In genomic region chr2:43224131-43224570, GRCh38 we compare ENCODE assay signal across 8 cellular contexts. TPM values are rescaled to one million over a fixed set of nuclear protein-coding genes. Genes with fewer than 3 reads are reported as not detected.
DNase-seq lines count a peak whose midpoint lies in the region; ATAC-seq, FAIRE-seq and TF ChIP-seq lines count a peak whose summit lies in the region.

No MANE protein-coding gene starts in this region.

- no TSS peak for BruUV-seq in HepG2 (replicated peaks; lab: Mats Ljungman, UMichigan)

- H3K4me3 Mint-ChIP-seq in CD4-positive, CD25-positive, alpha-beta regulatory T cell: peak overlapping the region; percentile 93 to 100 (median 98)

- no peak for FAIRE-seq in HepG2 (lab: Jason Lieb, UNC)

- peaks cover 39% of the 10 kb centered on the region for H4K20me1 ChIP-seq in HepG2 (ENCODE audit: insufficient read depth, low read length)

- H3K27me3 Mint-ChIP-seq in CD4-positive, CD25-positive, alpha-beta regulatory T cell: peaks cover 34% of the 10 kb centered on the region

- WGBS in HepG2 (ENCODE audit: low lambda C conversion rate): under 1% methylated on average over 30 of the region's 41 CpGs

- peak overlapping the region; percentile 98 to 100 for H3K9ac ChIP-seq in colonic mucosa (ENCODE audit: low read depth in 2 of 2, low read length in 2 of 2)
- peak overlapping the region; percentile 80 for H3K9ac ChIP-seq in HepG2 (ENCODE audit: insufficient read depth, low read depth, low read length)

- H3K27me3 ChIP-seq in CD4-positive, CD25-positive, alpha-beta regulatory T cell (ENCODE audit: control insufficient read depth, insufficient read depth, low read length): no peaks in the 10 kb centered on the region
- no peaks in the 10 kb centered on the region for H3K27me3 ChIP-seq in colonic mucosa
- H3K27me3 ChIP-seq in HepG2 (ENCODE audit: control insufficient read depth in 1 of 2, insufficient read depth in 2 of 2, low read length in 2 of 2): no peaks in the 10 kb centered on the region; a peak in 1 of 5 replicates

- TF ChIP-seq POLR2A in HepG2 (IDR thresholded peaks at IDR 0.05; ENCODE audit: insufficient read depth in 1 of 2, low read depth in 2 of 2, low read length in 2 of 2): no peak

- H3K27ac ChIP-seq in CD4-positive, CD25-positive, alpha-beta regulatory T cell (ENCODE audit: insufficient read depth, low read length, poor library complexity, severe bottlenecking): peak overlapping the region; percentile 96
- H3K27ac ChIP-seq in colonic mucosa (peak overlapping the region; percentile 97), HepG2 (ENCODE audit: extremely low read length, insufficient read depth, low read length) (peak overlapping the region; percentile 95)

- no peak overlapping the region for H2AFZ ChIP-seq in HepG2 (ENCODE audit: low read length)

- CTCF ChIA-PET in HepG2 (lab: Yijun Ruan, JAX; ENCODE audit: low intra/inter-chr PET ratio, low total read pairs): interaction anchor here (1.0 to 1.8 kb wide), 4 partner anchors 55 to 277 kb away, joined by 3 to 6 read pairs (median 4); no protein-coding TSS in a partner anchor

- in situ Hi-C loops in HepG2 (cut with HindIII; ENCODE audit: extremely low pct_ligation_motif_present, low pct_unique_long_range_greater_than_20kb): loop anchor here (10.0 kb wide), 1 partner anchor 59 kb away; no protein-coding TSS in a partner anchor

- peak; percentile 57 to 85 (median 80) for DNase-seq in CD4-positive, CD25-positive, alpha-beta regulatory T cell
- peak; percentile 54 to 75 for DNase-seq in Kasumi-1 (lab: John Stamatoyannopoulos, UW)
- peak; percentile 52 to 57 for DNase-seq in activated CD4-positive, alpha-beta T cell treated with anti-CD3 and anti-CD28 coated beads for 24 hours (ENCODE audit: low read depth in 2 of 2)
- peak; percentile 77 for DNase-seq in colonic mucosa
- peak; percentile 71 for DNase-seq in HepG2 (ENCODE audit: low spot score)
- DNase-seq in stimulated activated CD4-positive, alpha-beta T cell treated with anti-CD3 and anti-CD28 coated beads, Interleukin-4, amount 100 ng/mL, for 4 hours: peak; percentile 61 to 68
- no peak for DNase-seq in GM19238 (ENCODE audit: insufficient read length, low spot score)

- TF ChIP-seq RAD21 in HepG2 (CRISPR knock-in tag; IDR thresholded peaks at IDR 0.05): peak; percentile 51

- intact Hi-C loops in colonic mucosa (cut with DNase I): loop anchor here (2.0 kb wide), 1 partner anchor 55 kb away; no protein-coding TSS in a partner anchor
- intact Hi-C loops in HepG2 (cut with micrococcal nuclease; ENCODE audit: unreplicated experiment): loop anchor here (1.0 kb wide), 1 partner anchor 32 kb away; no protein-coding TSS in a partner anchor

- TF ChIP-seq EP300 in HepG2 (IDR thresholded peaks at IDR 0.05; ENCODE audit: low read depth in 2 of 2, low read length in 2 of 2) (no peak), HepG2 (CRISPR knock-in tag; IDR thresholded peaks at IDR 0.05; ENCODE audit: borderline replicate concordance) (no peak)

- POLR2A ChIA-PET in HepG2 (lab: Yijun Ruan, JAX): interaction anchor here (1.0 to 13.7 kb wide), 19 partner anchors 16 to 372 kb away, joined by 3 to 324 read pairs (median 8); partner anchors contain the start of gene THADA

- H3K36me3 ChIP-seq in CD4-positive, CD25-positive, alpha-beta regulatory T cell (ENCODE audit: control insufficient read depth, insufficient read depth, low read length): peaks cover 33% of the 10 kb centered on the region
- peaks cover 13% of the 10 kb centered on the region for H3K36me3 ChIP-seq in colonic mucosa
- peaks cover 3 to 10% of the 10 kb centered on the region in 2 experiments; a peak in 4 of 5 replicates for H3K36me3 ChIP-seq in HepG2 (replicated peaks in 1 of 2; ENCODE audit: control insufficient read depth in 1 of 2, insufficient read depth in 2 of 2, low read length in 2 of 2)

- peaks cover 58% of the 10 kb centered on the region for H3K79me2 ChIP-seq in HepG2 (ENCODE audit: insufficient read depth, low read length)

- TF ChIP-seq CTCF in colonic mucosa (IDR thresholded peaks at IDR 0.05) (peak; percentile 34), HepG2 (CRISPR knock-in tag; IDR thresholded peaks at IDR 0.05) (peak; percentile 91)

- peaks cover 64% of the 10 kb centered on the region for H3K4me1 ChIP-seq in CD4-positive, CD25-positive, alpha-beta regulatory T cell (ENCODE audit: control insufficient read depth, insufficient read depth, low read length, poor library complexity, severe bottlenecking)
- H3K4me1 ChIP-seq in colonic mucosa (peaks cover 12% of the 10 kb centered on the region), HepG2 (ENCODE audit: insufficient read depth, low read length) (peaks cover 50% of the 10 kb centered on the region)

- H3K36me3 Mint-ChIP-seq in CD4-positive, CD25-positive, alpha-beta regulatory T cell: peaks cover 31% of the 10 kb centered on the region

- H3K4me1 Mint-ChIP-seq in CD4-positive, CD25-positive, alpha-beta regulatory T cell: peaks cover 10 to 43% (median 34%) of the 10 kb centered on the region in 4 donors

- no peaks in the 10 kb centered on the region for H3K9me3 ChIP-seq in CD4-positive, CD25-positive, alpha-beta regulatory T cell (ENCODE audit: control insufficient read depth in 2 of 2, low read length in 2 of 2)
- H3K9me3 ChIP-seq in colonic mucosa (no peaks in the 10 kb centered on the region), HepG2 (ENCODE audit: low read length) (no peaks in the 10 kb centered on the region)

- H3K9me3 Mint-ChIP-seq in CD4-positive, CD25-positive, alpha-beta regulatory T cell: peaks cover 0 to 5% (median 0%) of the 10 kb centered on the region in 7 donors

- H3K4me2 ChIP-seq in HepG2 (ENCODE audit: low read depth, low read length): peak overlapping the region; percentile 99

- H3K27ac Mint-ChIP-seq in CD4-positive, CD25-positive, alpha-beta regulatory T cell: peak overlapping the region; percentile 97 to 99 (median 98)

- peak overlapping the region; percentile 98 for H3K4me3 ChIP-seq in CD4-positive, CD25-positive, alpha-beta regulatory T cell (ENCODE audit: low read depth, low read length)
- H3K4me3 ChIP-seq in colonic mucosa (peak overlapping the region; percentile 88), HepG2 (replicated peaks in 1 of 3; ENCODE audit: insufficient read depth in 1 of 3, low read depth in 2 of 3, low read length in 3 of 3) (peak overlapping the region; percentile 80 to 97 (median 89))

- no peak for ATAC-seq in CD4-positive, CD25-positive, alpha-beta regulatory T cell (ENCODE audit: low read depth in 2 of 2)
- ATAC-seq in HepG2: no peak
- ATAC-seq in HG03108 (IDR thresholded peaks at IDR 0.05; ENCODE audit: unreplicated experiment): no peak

TF ChIP-seq in HepG2, 621 proteins besides CTCF, POLR2A, EP300 and RAD21 (continues in another document):
- TF ChIP-seq ESRRA (CRISPR knock-in tag; IDR thresholded peaks at IDR 0.05; ENCODE audit: low read depth): no peak
- TF ChIP-seq CHD4 (IDR thresholded peaks at IDR 0.05; ENCODE audit: borderline replicate concordance, low read length): no peak
- TF ChIP-seq ZNF235 (CRISPR knock-in tag; IDR thresholded peaks at IDR 0.05; ENCODE audit: borderline replicate concordance): peak; percentile 54; the same call in 1 of the 2 replicates
- peak; percentile 20; the same call in 1 of the 2 replicates for TF ChIP-seq SALL2 (CRISPR knock-in tag; IDR thresholded peaks at IDR 0.05)
- no peak for TF ChIP-seq ZNF101 (CRISPR knock-in tag; IDR thresholded peaks at IDR 0.05; ENCODE audit: borderline replicate concordance, low read depth)
- TF ChIP-seq ZNF644 (CRISPR knock-in tag; IDR thresholded peaks at IDR 0.05; ENCODE audit: low read depth): no peak
- TF ChIP-seq LCORL (IDR thresholded peaks at IDR 0.05): no peak
- TF ChIP-seq LCORL (CRISPR knock-in tag; IDR thresholded peaks at IDR 0.05): peak; percentile 39; the same call in 1 of the 2 replicates
- no peak for TF ChIP-seq HOXD1 (CRISPR knock-in tag; IDR thresholded peaks at IDR 0.05)
- no peak for TF ChIP-seq JUNB (CRISPR knock-in tag; IDR thresholded peaks at IDR 0.05; ENCODE audit: borderline replicate concordance)
- no peak for TF ChIP-seq ZNF577 (CRISPR knock-in tag; IDR thresholded peaks at IDR 0.05; ENCODE audit: borderline replicate concordance, low read depth)
- TF ChIP-seq FOSL2 (CRISPR knock-in tag; IDR thresholded peaks at IDR 0.05): peak; percentile 51

RNA-seq across cellular contexts. Expression of gene ZFP36L2, which starts 2.3 kb away (rescaled TPM):
- 874 TPM for total RNA-seq in CD4-positive, CD25-positive, alpha-beta regulatory T cell
- polyA plus RNA-seq in CD4-positive, CD25-positive, alpha-beta regulatory T cell: 100 to 1,000 TPM; 119 to 155 (median 128) TPM
- 100 to 1,000 TPM; 166 to 205 TPM for total RNA-seq in colonic mucosa
- total RNA-seq in HepG2 (2016; rRNA removed; fragmentation: Illumina TruSeq; extraction: Trizol): 21.8 and 32.5 TPM in 2 replicates
- 10.9 and 11.1 TPM in 2 replicates for total RNA-seq in HepG2 (2016; cell fraction: cytosol; rRNA removed; fragmentation: Illumina TruSeq; extraction: Trizol; ENCODE audit: low read depth)
- total RNA-seq in HepG2 (2016; cell fraction: insoluble cytoplasmic fraction; rRNA removed; fragmentation: Illumina TruSeq; extraction: Trizol): 20.7 and 30.7 TPM in 2 replicates
- 45.2 and 45.6 TPM in 2 replicates for total RNA-seq in HepG2 (2016; cell fraction: membrane; rRNA removed; fragmentation: Illumina TruSeq; extraction: Trizol)
- 28.9 and 31.5 TPM in 2 replicates for total RNA-seq in HepG2 (2016; cell fraction: nucleus; rRNA removed; fragmentation: Illumina TruSeq; extraction: Trizol)
- polyA plus RNA-seq in HepG2 (2011; rRNA removed): 11.2 and 12.5 TPM in 2 replicates
- 6.8 and 9.1 TPM in 2 replicates for polyA plus RNA-seq in HepG2 (2011; cell fraction: cytosol; rRNA removed)
- polyA plus RNA-seq in HepG2 (2011; cell fraction: nucleus; rRNA removed): 13.5 and 16.7 TPM in 2 replicates
- 52.4 and 60.8 TPM in 2 replicates for polyA plus RNA-seq in HepG2 (2012)
- polyA plus RNA-seq in HepG2 (2016; cell fraction: cytosol; fragmentation: Illumina TruSeq; extraction: Trizol; ENCODE audit: low read depth): 10.6 and 12.4 TPM in 2 replicates
- polyA plus RNA-seq in HepG2 (2016; cell fraction: insoluble cytoplasmic fraction; fragmentation: Illumina TruSeq; extraction: Trizol; ENCODE audit: low read depth): 78.1 and 90.4 TPM in 2 replicates
- 44.3 and 47.5 TPM in 2 replicates for polyA plus RNA-seq in HepG2 (2016; cell fraction: membrane; fragmentation: Illumina TruSeq; extraction: Trizol; ENCODE audit: low read depth)
- 95.3 and 99.0 TPM in 2 replicates for polyA plus RNA-seq in HepG2 (2016; cell fraction: nucleus; fragmentation: Illumina TruSeq; extraction: Trizol; ENCODE audit: insufficient read depth, low read depth)
- 3.9 and 12.4 TPM in 2 replicates for polyA minus RNA-seq in HepG2 (2011; rRNA and poly(A)+ RNA removed; ENCODE audit: low replicate concordance)
- polyA minus RNA-seq in HepG2 (2011; cell fraction: cytosol; rRNA and poly(A)+ RNA removed): 25.5 and 27.1 TPM in 2 replicates
- 10.1 and 12.1 TPM in 2 replicates for polyA minus RNA-seq in HepG2 (2011; cell fraction: nucleus; rRNA and poly(A)+ RNA removed)
